9 cellular contexts compared by ENCODE assay signal in genomic region chrX:129654652-129655546, GRCh38. TPM values are rescaled to one million over a fixed set of nuclear protein-coding genes. Genes with fewer than 3 reads are reported as not detected.
DNase-seq lines count a peak whose midpoint lies in the region; ATAC-seq, FAIRE-seq and TF ChIP-seq lines count a peak whose summit lies in the region.
"Had no signal": no experiment of that assay in that cellular context is flagged by ENCODE, and none has a peak within 500 bp of the region (broad histone marks: within the 10 kb centered on the region; RNA-seq: fewer than 3 reads in every experiment).

Gene APLN, minus strand, starts transcription at chrX:129654956. Its CDS starts 326 bp downstream, at chrX:129654630.

- H3K4me3 ChIP-seq in NT2/D1 (ENCODE audit: insufficient read length, low read depth): peak within 1 kb of the TSS; percentile 26
- H3K4me3 ChIP-seq in breast epithelium: peak within 1 kb of the TSS; percentile 45 to 68 (median 50)
- peak within 1 kb of the TSS in 1 of 2 donors; percentile 45 for H3K4me3 ChIP-seq in small intestine (ENCODE audit: low read depth in 1 of 2, low read length in 2 of 2)

- H3K9me3 ChIP-seq in NT2/D1 (ENCODE audit: insufficient read depth, low read length): no peaks in the 10 kb centered on the region
- H3K9me3 ChIP-seq in breast epithelium: no peaks in the 10 kb centered on the region
- no peaks in the 10 kb centered on the region for H3K9me3 ChIP-seq in small intestine (ENCODE audit: control insufficient read depth, low read depth)

- no peak for FAIRE-seq in small intestine (lab: Jason Lieb, UNC)
- FAIRE-seq: endometrium had no signal

- 1 to 45% (median 10%) methylated on average over 25 to 67 of the region's 67 CpGs for WGBS in small intestine, 3 donors

- H3K4me1 ChIP-seq in NT2/D1 (ENCODE audit: insufficient read depth, insufficient read length): no peaks in the 10 kb centered on the region
- no peaks in the 10 kb centered on the region for H3K4me1 ChIP-seq in breast epithelium
- no peaks in the 10 kb centered on the region for H3K4me1 ChIP-seq in small intestine (ENCODE audit: control insufficient read depth in 2 of 2, insufficient read depth in 1 of 2, low read depth in 1 of 2, low read length in 1 of 2)

- no peak for TF ChIP-seq CTCF in breast epithelium (IDR thresholded peaks at IDR 0.05)

- POLR2A ChIA-PET in HEK293T (lab: Yijun Ruan, JAX): interaction anchor here (0.9 kb wide), 1 partner anchor 16 kb away, joined by 3 read pairs; no protein-coding TSS in a partner anchor

- H3K27me3 ChIP-seq in NT2/D1 (ENCODE audit: insufficient read depth, insufficient read length) (peaks cover 36% of the 10 kb centered on the region), breast epithelium (peaks cover 0 to 57% of the 10 kb centered on the region in 2 donors), small intestine (ENCODE audit: control insufficient read depth in 2 of 2, insufficient read depth in 2 of 2, low read length in 2 of 2) (no peaks in the 10 kb centered on the region)

- peak within 1 kb of the TSS; percentile 50 for H3K9ac ChIP-seq in NT2/D1 (ENCODE audit: insufficient read length, low read depth)

- intact Hi-C loops in breast epithelium (cut with DNase I; ENCODE audit: low total_unique reads): loop anchor here (5.0 kb wide), 1 partner anchor 988 kb away; no protein-coding TSS in a partner anchor

- no peak for TF ChIP-seq POLR2A in breast epithelium (IDR thresholded peaks at IDR 0.05)

- ATAC-seq in HG03439 (IDR thresholded peaks at IDR 0.05; ENCODE audit: unreplicated experiment): no peak

- no peak within 1 kb of the TSS for H3K27ac ChIP-seq in breast epithelium
- no peak within 1 kb of the TSS for H3K27ac ChIP-seq in small intestine (ENCODE audit: low read depth in 1 of 2, low read length in 1 of 2)

- CTCF ChIA-PET in HEK293T (lab: Yijun Ruan, JAX): interaction anchor here (1.3 kb wide), 1 partner anchor 72 kb away, joined by 5 read pairs; no protein-coding TSS in a partner anchor

- DNase-seq in DMS53 (lab: John Stamatoyannopoulos, UW) (peak; percentile 79), DMS53 treated with DMSO at 0.1 percent for 48 hours (lab: John Stamatoyannopoulos, UW; ENCODE audit: unreplicated experiment) (no peak), HEK293T (ENCODE audit: extremely low spot score) (peak; percentile 68), NT2/D1 (ENCODE audit: low read depth, low spot score) (no peak), breast epithelium (ENCODE audit: low spot score in 2 of 2) (peak in 1 of 2 donors; percentile 16), iris pigment epithelial cell (ENCODE audit: low read depth) (peak; percentile 41), small intestine (peak; percentile 15)

- H3K36me3 ChIP-seq in NT2/D1 (ENCODE audit: insufficient read depth, insufficient read length, low read length) (no peaks in the 10 kb centered on the region), breast epithelium (no peaks in the 10 kb centered on the region), small intestine (ENCODE audit: control insufficient read depth in 2 of 2, insufficient read depth in 2 of 2, low read length in 2 of 2) (no peaks in the 10 kb centered on the region)

TF ChIP-seq in HEK293T, 16 proteins besides CTCF, POLR2A, EP300 and RAD21:
- 0 out of 2 replicates have a peak, but pooled peaks have one; percentile 29 for TF ChIP-seq LEF1 (IDR thresholded peaks at IDR 0.05; ENCODE audit: borderline replicate concordance)
- TF ChIP-seq CTBP1 (IDR thresholded peaks at IDR 0.05; ENCODE audit: borderline replicate concordance): no peak

RNA-seq across cellular contexts. Expression of gene APLN, which starts in this region (rescaled TPM):
- total RNA-seq in breast epithelium: 1 to 10 TPM in 2 of 3 donors, under 1 TPM in 1; 0.16 to 5.9 (median 4.5) TPM
- 1 to 10 TPM in 1 of 3 donors, under 1 TPM in 1, not detected in 1; 0.27 to 1.2 TPM for polyA plus RNA-seq in small intestine

Comparison
In these comparisons a context has a peak if more than half of its experiments do, and no peak if none do; other contexts are left out.
1. DNase-seq: peak in DMS53 (single experiment), HEK293T (single experiment), iris pigment epithelial cell (single experiment) and small intestine (single experiment); none in DMS53 treated with DMSO at 0.1 percent for 48 hours (single experiment) and NT2/D1 (single experiment).